Comparison of ENCODE assay signal across 25 cellular contexts in the genomic region with DNA sequence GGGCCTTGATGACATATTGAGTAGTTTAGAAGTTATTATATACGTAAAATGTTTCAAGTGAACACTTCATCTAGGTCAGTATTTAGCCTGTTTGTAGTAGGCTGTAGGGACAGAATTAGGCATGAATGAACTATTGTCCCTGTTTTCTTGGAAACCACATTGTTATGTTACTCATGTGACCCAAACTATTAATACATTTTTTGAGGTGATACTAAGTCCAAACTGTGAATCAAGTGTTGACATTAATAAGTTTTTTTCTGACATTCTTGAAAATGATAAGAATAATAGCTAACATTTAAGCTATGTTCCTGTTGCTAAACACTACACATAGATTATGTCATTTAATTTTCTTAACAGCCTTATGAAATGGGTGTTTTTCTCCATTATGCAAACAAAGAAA.
"Had no signal": no experiment of that assay in that cellular context is flagged by ENCODE, and none has a peak within 500 bp of the region (broad histone marks: within the 10 kb centered on the region; RNA-seq: fewer than 3 reads in every experiment).

No MANE protein-coding gene starts in this region.

- ATAC-seq: activated CD4-positive, alpha-beta T cell treated with anti-CD3 and anti-CD28 coated beads for 36 hours; activated CD8-positive, alpha-beta memory T cell treated with anti-CD3 and anti-CD28 coated beads, Interleukin-2, amount 10 ng/mL, durations not matched to agents 7 days and 5 days; activated CD8-positive, alpha-beta T cell treated with anti-CD3 and anti-CD28 coated beads, Interleukin-2, amount 10 ng/mL, durations not matched to agents 7 days and 5 days; activated naive CD8-positive, alpha-beta T cell treated with anti-CD3 and anti-CD28 coated beads, Interleukin-2, amount 50 U/mL, for 24 hours; esophagus mucosa had no signal

- H3K4me3 ChIP-seq: adrenal gland, ascending aorta, breast epithelium, cardiac muscle cell, coronary artery, dorsolateral prefrontal cortex had no signal

- DNase-seq: activated CD4-positive, alpha-beta memory T cell treated with anti-CD3 and anti-CD28 coated beads for 36 hours; activated CD4-positive, alpha-beta T cell treated with anti-CD3 and anti-CD28 coated beads for 36 hours; activated CD4-positive, alpha-beta T cell treated with anti-CD3 and anti-CD28 coated beads, Interleukin-2, amount 10 ng/mL, durations not matched to agents 24 days and 14 days; activated CD4-positive, CD25-positive, alpha-beta regulatory T cell; activated CD4-positive, CD25-positive, alpha-beta regulatory T cell treated with anti-CD3 and anti-CD28 coated beads, Interleukin-2, amount 50 U/mL, for 72 hours; activated CD8-positive, alpha-beta memory T cell treated with anti-CD3 and anti-CD28 coated beads, Interleukin-2, amount 10 ng/mL, durations not matched to agents 7 days and 5 days; activated CD8-positive, alpha-beta memory T cell treated with anti-CD3 and anti-CD28 coated beads, Interleukin-2, amount 50 U/mL, for 4 hours; activated CD8-positive, alpha-beta T cell treated with anti-CD3 and anti-CD28 coated beads, Interleukin-2, amount 10 ng/mL, durations not matched to agents 7 days and 5 days; activated effector memory CD4-positive, alpha-beta T cell treated with anti-CD3 and anti-CD28 coated beads, Interleukin-2, amount 50 U/mL, for 16 hours; activated naive CD4-positive, alpha-beta T cell treated with anti-CD3 and anti-CD28 coated beads for 36 hours; activated naive CD8-positive, alpha-beta T cell treated with anti-CD3 and anti-CD28 coated beads for 36 hours; activated naive CD8-positive, alpha-beta T cell treated with anti-CD3 and anti-CD28 coated beads, Interleukin-2, amount 50 U/mL, for 24 hours; activated T-cell treated with anti-CD3 and anti-CD28 coated beads, Interleukin-2, amount 50 U/mL, for 1 hour; activated T-cell treated with anti-CD3 and anti-CD28 coated beads, Interleukin-2, amount 50 U/mL, for 48 hours; adrenal gland; dorsolateral prefrontal cortex; effector memory CD4-positive, alpha-beta T cell; endodermal cell; head of caudate nucleus; T-helper 2 cell had no signal
